ENCODE assay signal across 11 cellular contexts in the genomic region with DNA sequence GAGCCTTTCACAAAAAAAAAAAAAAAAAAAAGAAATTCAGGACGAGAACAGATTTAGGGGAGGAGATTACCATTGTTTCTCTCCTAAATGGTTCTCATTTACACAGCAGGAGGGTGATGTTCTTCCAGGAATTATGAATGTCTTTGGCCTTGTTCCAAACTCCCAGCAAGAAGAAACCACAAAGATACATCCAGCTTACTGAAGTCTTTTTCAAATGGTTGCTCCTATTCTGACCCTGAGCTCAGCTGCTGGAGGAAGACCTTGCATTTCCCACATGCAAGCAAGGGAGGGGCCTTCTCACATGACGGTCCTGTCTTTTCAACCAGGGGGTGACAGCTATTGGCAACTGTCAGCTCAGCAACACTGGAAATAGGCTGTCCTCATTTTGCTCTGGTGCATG.
DNase-seq lines count a peak whose midpoint lies in the region; ATAC-seq and TF ChIP-seq lines count a peak whose summit lies in the region.
"Had no signal": no experiment of that assay in that cellular context is flagged by ENCODE, and none has a peak within 500 bp of the region (broad histone marks: within the 10 kb centered on the region; RNA-seq: fewer than 3 reads in every experiment).

No MANE protein-coding gene starts in this region.

- peak in 1 of 12 donors; percentile 17 for TF ChIP-seq CTCF in heart left ventricle (IDR thresholded peaks at IDR 0.05)

- no peak overlapping the region for H3K4me3 ChIP-seq in heart left ventricle

- intact Hi-C loops in heart left ventricle (cut with DNase I) (no loop called here), cardiac septum (cut with DNase I) (no loop called here)

- H3K9me3 ChIP-seq in heart left ventricle = no peaks in the 10 kb centered on the region

- ATAC-seq in heart left ventricle (peak; percentile 47 to 66 (median 62)), HG03565 (IDR thresholded peaks at IDR 0.05; ENCODE audit: unreplicated experiment) (no peak), HG03045 (IDR thresholded peaks at IDR 0.05; ENCODE audit: unreplicated experiment) (no peak), HG02870 (IDR thresholded peaks at IDR 0.05; ENCODE audit: unreplicated experiment) (no peak)
- ATAC-seq: stimulated activated naive CD8-positive, alpha-beta T cell treated with anti-CD3 and anti-CD28 coated beads, Interleukin-15, Interleukin-2, amounts not matched to agents 100 U/mL and 50 U/mL, for 24 hours had no signal

- H3K27ac ChIP-seq in heart left ventricle = no peak overlapping the region

- H3K4me1 ChIP-seq in heart left ventricle = peaks cover 0 to 15% (median 5%) of the 10 kb centered on the region in 12 donors

- DNase-seq in heart left ventricle (peak in 1 of 5 donors; percentile 27), cardiac septum (ENCODE audit: low spot score) (no peak), NCI-H774 (lab: John Stamatoyannopoulos, UW) (peak; percentile 31), glomerular visceral epithelial cell (ENCODE audit: extremely low spot score) (peak; percentile 63), ureter (ENCODE audit: low spot score) (no peak)
- DNase-seq: MM.1S; stimulated activated naive CD8-positive, alpha-beta T cell treated with anti-CD3 and anti-CD28 coated beads, Interleukin-15, Interleukin-2, amounts not matched to agents 100 U/mL and 50 U/mL, for 24 hours; T-helper 2 cell had no signal

- H3K36me3 ChIP-seq in heart left ventricle = no peaks in the 10 kb centered on the region

- 13 to 30% (median 25%) methylated on average over 2 of the region's 2 CpGs for WGBS in heart left ventricle, 4 donors

- TF ChIP-seq POLR2A in heart left ventricle (IDR thresholded peaks at IDR 0.05) = no peak

- H3K27me3 ChIP-seq in heart left ventricle = no peaks in the 10 kb centered on the region

Comparison
In these comparisons a context has a peak if more than half of its experiments do, and no peak if none do; other contexts are left out.
1. ATAC-seq: peak in heart left ventricle (4 of 4); none in HG03565 (single experiment), HG03045 (single experiment) and HG02870 (single experiment).
2. DNase-seq: peak in NCI-H774 (single experiment) and glomerular visceral epithelial cell (single experiment); none in cardiac septum (single experiment) and ureter (single experiment).